8 cellular contexts compared by ENCODE assay signal in the genomic region with DNA sequence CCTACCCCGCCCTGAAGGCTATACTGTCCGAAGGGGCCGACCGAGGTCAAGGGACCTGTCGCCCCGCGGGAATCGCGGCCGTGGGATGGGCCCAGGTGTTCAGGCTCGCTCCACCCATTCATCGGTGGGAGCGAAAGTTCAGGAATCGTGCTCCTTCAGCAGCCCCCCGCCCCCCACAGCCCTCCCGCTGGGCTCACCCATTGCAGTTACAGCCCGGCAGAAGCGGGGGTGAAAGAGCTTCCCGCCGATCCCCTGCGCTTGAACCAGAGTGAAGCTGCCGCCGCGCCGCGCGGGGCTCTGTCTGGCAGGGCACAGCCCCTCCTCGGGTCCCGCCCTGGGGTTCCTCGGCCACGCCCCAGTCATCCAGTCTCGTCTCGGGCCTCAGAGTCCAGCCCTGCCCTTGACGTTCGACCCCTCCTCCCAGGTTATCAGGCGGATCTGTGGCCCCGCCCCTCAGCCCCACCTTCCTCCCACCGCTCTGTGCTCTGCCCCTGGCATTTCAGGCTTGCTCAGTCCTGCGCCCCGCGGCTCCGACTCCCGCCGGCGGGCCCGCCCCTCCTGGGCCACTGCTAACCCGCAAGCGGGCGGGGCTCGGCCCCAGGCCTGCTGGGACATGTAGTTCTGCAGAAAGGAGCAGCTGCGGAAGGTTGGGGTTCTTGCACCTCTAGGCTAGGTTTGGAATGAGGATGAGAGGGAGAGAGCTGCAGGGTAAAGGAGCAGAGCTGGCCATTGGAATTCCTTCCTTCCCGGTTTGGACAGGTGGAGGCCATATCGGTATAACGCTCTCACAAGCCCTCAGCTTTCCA. TPM values are rescaled to one million over a fixed set of nuclear protein-coding genes. Genes with fewer than 3 reads are reported as not detected.
A peak's percentile ranks its signal among the peaks of the same experiment; 100 is the strongest.
DNase-seq lines count a peak whose midpoint lies in the region; FAIRE-seq and TF ChIP-seq lines count a peak whose summit lies in the region.

Gene MYORG, minus strand, starts transcription at position 303 of the 806 bp plus-strand sequence. CDS start 3,955 bp downstream, outside the sequence.

- H2BK5ac ChIP-seq in neuronal stem cell (ENCODE audit: low read length): no peak within 1 kb of the TSS

- no peak within 1 kb of the TSS for H2BK12ac ChIP-seq in neuronal stem cell (ENCODE audit: low read length)

- H2AK5ac ChIP-seq in neuronal stem cell (ENCODE audit: low read depth, low read length): peak within 1 kb of the TSS; percentile 44

- FAIRE-seq in G401.6 (lab: Jason Lieb, UNC) (peak; percentile 97), frontal cortex (lab: Jason Lieb, UNC) (no peak)

- H3K18ac ChIP-seq in neuronal stem cell (ENCODE audit: low read length): peak within 1 kb of the TSS; percentile 58

- H3K27me3 ChIP-seq in HAP-1 (ENCODE audit: low read depth) (no peaks in the 10 kb centered on the region), MG63 (no peaks in the 10 kb centered on the region), neuronal stem cell (ENCODE audit: control insufficient read depth in 3 of 3, insufficient read depth in 3 of 3, low read depth in 1 of 3, low read length in 3 of 3) (peaks cover 7 to 62% (median 38%) of the 10 kb centered on the region in 3 experiments)

- H3K27ac ChIP-seq in neuronal stem cell (replicated peaks; ENCODE audit: low read length): no peak within 1 kb of the TSS

- DNase-seq in HAP-1 (ENCODE audit: low spot score in 2 of 2) (peak; percentile 98 to 100), MG63 (peak; percentile 92), SIG-M5 (lab: John Stamatoyannopoulos, UW) (peak; percentile 73), frontal cortex (ENCODE audit: low spot score in 2 of 2) (peak; percentile 94 to 95), neuronal stem cell (ENCODE audit: low spot score) (peak; percentile 76)
- peak; percentile 95 for DNase-seq in activated gamma-delta T cell treated with anti-CD3 and anti-CD28 coated beads, Interleukin-2, amount 50 U/mL, for 16 hours (ENCODE audit: low read depth)

- H4K91ac ChIP-seq in neuronal stem cell (ENCODE audit: low read depth, low read length, poor library complexity): no peak within 1 kb of the TSS

- H3K23ac ChIP-seq in neuronal stem cell (ENCODE audit: low read depth, low read length, poor library complexity): peak within 1 kb of the TSS; percentile 70

- no peak within 1 kb of the TSS for H4K8ac ChIP-seq in neuronal stem cell (ENCODE audit: low read depth, low read length)

- H3K4me3 ChIP-seq in HAP-1 (peak within 1 kb of the TSS; percentile 74), MG63 (peak within 1 kb of the TSS; percentile 54), neuronal stem cell (ENCODE audit: low read length in 2 of 2) (peak within 1 kb of the TSS; percentile 57 to 81)

- H3K14ac ChIP-seq in neuronal stem cell (ENCODE audit: low read length): no peak within 1 kb of the TSS

- H2BK15ac ChIP-seq in neuronal stem cell (ENCODE audit: low read length): no peak within 1 kb of the TSS

- H3K4ac ChIP-seq in neuronal stem cell (ENCODE audit: low read length): no peak within 1 kb of the TSS

- TF ChIP-seq CTCF in subcutaneous adipose tissue (IDR thresholded peaks at IDR 0.05; ENCODE audit: low read depth): no peak

- no peaks in the 10 kb centered on the region for H3K79me1 ChIP-seq in neuronal stem cell (ENCODE audit: low read depth, low read length)

- in situ Hi-C loops in HAP-1 (cut with MboI; ENCODE audit: low sequenced_read_pairs): loop anchor here (5.0 kb wide), 1 partner anchor 39 kb away; no protein-coding TSS in a partner anchor

- no peak within 1 kb of the TSS for H2BK120ac ChIP-seq in neuronal stem cell (ENCODE audit: low read depth, low read length)

- peak within 1 kb of the TSS; percentile 96 for H2AFZ ChIP-seq in neuronal stem cell (ENCODE audit: low read length)

- H3K9me3 ChIP-seq in HAP-1: no peaks in the 10 kb centered on the region
- H3K9me3 ChIP-seq in MG63: no peaks in the 10 kb centered on the region
- peaks cover under 1% of the 10 kb centered on the region in 2 donors for H3K9me3 ChIP-seq in neuronal stem cell (replicated peaks in 1 of 2; ENCODE audit: control insufficient read depth in 2 of 2, insufficient read depth in 1 of 2, low read depth in 1 of 2, low read length in 2 of 2)

- no CpG with 5 or more reads among the region's 54 CpGs for WGBS in neuronal stem cell (ENCODE audit: extremely low coverage in 2 of 2, insufficient read length in 2 of 2, insufficient replicate concordance in 1 of 2), 2 donors

- peak within 1 kb of the TSS; percentile 95 for H3K4me2 ChIP-seq in neuronal stem cell (ENCODE audit: insufficient read depth, low read length, poor library complexity, severe bottlenecking)

- H3K4me1 ChIP-seq in HAP-1 (peaks cover 13% of the 10 kb centered on the region), neuronal stem cell (ENCODE audit: control insufficient read depth in 2 of 2, insufficient read depth in 1 of 2, low read depth in 1 of 2, low read length in 2 of 2) (peaks cover 15 to 20% of the 10 kb centered on the region in 2 donors)

- no peaks in the 10 kb centered on the region; the same call in 1 of the 2 replicates for H3K36me3 ChIP-seq in HAP-1 (replicated peaks)
- no peaks in the 10 kb centered on the region for H3K36me3 ChIP-seq in MG63
- H3K36me3 ChIP-seq in neuronal stem cell (replicated peaks in 1 of 2; ENCODE audit: control insufficient read depth in 2 of 2, insufficient read depth in 2 of 2, low read length in 2 of 2): no peaks in the 10 kb centered on the region

- H3K9ac ChIP-seq in neuronal stem cell (ENCODE audit: low read depth, low read length, poor library complexity): peak within 1 kb of the TSS; percentile 53

RNA-seq across cellular contexts. Expression of gene MYORG, which starts in this region (rescaled TPM):
- total RNA-seq in MG63 (2014; rRNA removed; shearing (Covaris generic); ENCODE audit: low replicate concordance): 0.23 TPM in 1 of 2 replicates, not detected in the other
- total RNA-seq in frontal cortex (2.4 TPM), subcutaneous adipose tissue (10 to 100 TPM in 3 of 4 donors, 1 to 10 TPM in 1; 3.7 to 15.7 (median 12.9) TPM)
- polyA plus RNA-seq in neuronal stem cell (2013, experiment 1 of 2): 0.06 TPM
- polyA plus RNA-seq in neuronal stem cell (2013, experiment 2 of 2): 0.07 TPM

Comparison
In these comparisons a context has a peak if more than half of its experiments do, and no peak if none do; other contexts are left out.
1. Peak in DNase-seq and H3K4me3 ChIP-seq in MG63; RNA of the gene not detected or under 1 TPM.